ENCODE assay signal across 1 cellular context in genomic region chr10:16689227-16689626, GRCh38.
TF ChIP-seq lines count a peak whose summit lies in the region.

No MANE protein-coding gene starts in this region.

TF ChIP-seq in GM23338, 12 proteins besides CTCF, POLR2A, EP300 and RAD21 (continued from another document):
- TF ChIP-seq ZNF462 (CRISPR knock-in tag; IDR thresholded peaks at IDR 0.05) (no peak), EZH2 (IDR thresholded peaks at IDR 0.05; ENCODE audit: low read depth, unreplicated experiment) (no peak), ZNF331 (CRISPR knock-in tag; IDR thresholded peaks at IDR 0.05; ENCODE audit: low read depth) (no peak), EZH2phosphoT487 (IDR thresholded peaks at IDR 0.05; ENCODE audit: unreplicated experiment) (no peak)
